9 cellular contexts compared by ENCODE assay signal in genomic region chr10:92239185-92239599, GRCh38. TPM values are rescaled to one million over a fixed set of nuclear protein-coding genes. Genes with fewer than 3 reads are reported as not detected.
DNase-seq lines count a peak whose midpoint lies in the region; ATAC-seq, FAIRE-seq and TF ChIP-seq lines count a peak whose summit lies in the region.
"Had no signal": no experiment of that assay in that cellular context is flagged by ENCODE, and none has a peak within 500 bp of the region (broad histone marks: within the 10 kb centered on the region; RNA-seq: fewer than 3 reads in every experiment).

No MANE protein-coding gene starts in this region.

- H3K4me3 Mint-ChIP-seq in Caco-2 (ENCODE audit: unreplicated experiment) = peak overlapping the region; percentile 89

- peaks cover 14% of the 10 kb centered on the region for H3K4me1 ChIP-seq in Caco-2
- peaks cover 18 to 32% (median 19%) of the 10 kb centered on the region in 3 donors for H3K4me1 ChIP-seq in pancreas

- no peak for TF ChIP-seq CTCF in Caco-2 (IDR thresholded peaks at IDR 0.05; ENCODE audit: insufficient read depth in 1 of 2, low read depth in 1 of 2, low read length in 1 of 2, severe bottlenecking in 1 of 2, unreplicated experiment in 1 of 2)
- TF ChIP-seq CTCF in RWPE1 (conservative IDR thresholded peaks at IDR 0.05; ENCODE audit: low read depth) = no peak
- no peak for TF ChIP-seq CTCF in fibroblast of villous mesenchyme (IDR thresholded peaks at IDR 0.05; ENCODE audit: insufficient read depth, low read depth, low read length)
- TF ChIP-seq CTCF in pancreas (IDR thresholded peaks at IDR 0.05) = no peak

- FAIRE-seq in pancreas (lab: Jason Lieb, UNC) = no peak
- FAIRE-seq: islet of Langerhans had no signal

- H3K27me3 Mint-ChIP-seq in Caco-2 (ENCODE audit: insufficient read depth, unreplicated experiment) = peaks cover 6% of the 10 kb centered on the region

- 7 to 8% methylated on average over 26 to 27 of the region's 27 CpGs for WGBS in pancreas, 2 donors

- POLR2A ChIA-PET in Caco-2 (lab: Charles Lee) = no interaction called here
- POLR2A ChIA-PET in RWPE1 (lab: Yijun Ruan, JAX; ENCODE audit: low non-redundant PET) = interaction anchor here (0.5 kb wide), 1 partner anchor 12 kb away, joined by 7 read pairs; no protein-coding TSS in a partner anchor

- no peaks in the 10 kb centered on the region for H3K9me3 ChIP-seq in Caco-2
- H3K9me3 ChIP-seq in pancreas = no peaks in the 10 kb centered on the region

- peak overlapping the region; percentile 91 for H3K27ac ChIP-seq in RWPE1
- peak overlapping the region; percentile 47 to 92 (median 86) for H3K27ac ChIP-seq in pancreas

- peaks cover 10% of the 10 kb centered on the region for H3K36me3 Mint-ChIP-seq in Caco-2 (ENCODE audit: insufficient read depth, unreplicated experiment)

- H3K4me3 ChIP-seq in Caco-2 (ENCODE audit: low read depth, low read length) (peak overlapping the region; percentile 69), fibroblast of villous mesenchyme (ENCODE audit: low read depth, low read length) (peak overlapping the region; percentile 78), pancreas (peak overlapping the region; percentile 68 to 85 (median 72))

- BruUV-seq in Caco-2 (replicated peaks; lab: Mats Ljungman, UMichigan) = no TSS peak

- H3K36me3 ChIP-seq in Caco-2 (ENCODE audit: control insufficient read depth, insufficient read depth, low read length) = no peaks in the 10 kb centered on the region
- no peaks in the 10 kb centered on the region for H3K36me3 ChIP-seq in pancreas

- peak overlapping the region; percentile 25 for H3K27ac Mint-ChIP-seq in Caco-2 (ENCODE audit: unreplicated experiment)

- peak in 1 of 2 experiments; percentile 4 for DNase-seq in Caco-2
- no peak for DNase-seq in RWPE1 (ENCODE audit: low spot score)
- DNase-seq in fibroblast of villous mesenchyme (ENCODE audit: low read depth) = peak; percentile 19
- DNase-seq in pancreas = no peak

- intact Hi-C loops in Caco-2 (cut with micrococcal nuclease; ENCODE audit: unreplicated experiment) (loop anchor here (1.0 kb wide), 1 partner anchor 152 kb away; no protein-coding TSS in a partner anchor), pancreas (cut with DNase I) (no loop called here)

- H3K4me1 Mint-ChIP-seq in Caco-2 (ENCODE audit: low read depth, unreplicated experiment) = peaks cover 24% of the 10 kb centered on the region

- H3K9me3 Mint-ChIP-seq in Caco-2 (ENCODE audit: unreplicated experiment) = no peaks in the 10 kb centered on the region

- ATAC-seq in pancreas = peak in 3 of 4 donors; percentile 7 to 9 (median 9)
- ATAC-seq in HG03520 (IDR thresholded peaks at IDR 0.05; ENCODE audit: unreplicated experiment) = no peak
- no peak for ATAC-seq in HG02938 (IDR thresholded peaks at IDR 0.05; ENCODE audit: unreplicated experiment)
- no peak for ATAC-seq in GM18868 (IDR thresholded peaks at IDR 0.05; ENCODE audit: unreplicated experiment)
- no peak for ATAC-seq in GM18907 (IDR thresholded peaks at IDR 0.05; ENCODE audit: unreplicated experiment)

- H3K27me3 ChIP-seq in Caco-2 (replicated peaks; ENCODE audit: control insufficient read depth, insufficient read depth, low read length) = no peaks in the 10 kb centered on the region
- H3K27me3 ChIP-seq in pancreas = no peaks in the 10 kb centered on the region

- CTCF ChIA-PET in Caco-2 (lab: Charles Lee) (interaction anchor here (0.9 to 1.7 kb wide), 2 partner anchors 52 to 152 kb away, joined by 3 to 9 read pairs; partner anchors contain the start of genes CPEB3 and MARCHF5), RWPE1 (lab: Yijun Ruan, JAX) (interaction anchor here (0.9 to 1.4 kb wide), 3 partner anchors 10 to 152 kb away, joined by 3 to 4 read pairs (median 3); no protein-coding TSS in a partner anchor)

RNA-seq across cellular contexts. Expression of gene CPEB3, which starts 51.7 kb away (rescaled TPM):
- total RNA-seq in Caco-2 (2022) (2.3 TPM in 2 replicates), fibroblast of villous mesenchyme (0.43 and 0.64 TPM in 2 replicates), pancreas (1 to 10 TPM; 4.3 to 7.0 (median 4.6) TPM)
- polyA plus RNA-seq in pancreas = 1 to 10 TPM; 2.1 to 2.5 TPM

RNA-seq across cellular contexts. Expression of gene MARCHF5, which starts 51.8 kb away (rescaled TPM):
- 30.4 and 33.9 TPM in 2 replicates for total RNA-seq in Caco-2 (2022)
- 10.3 and 13.4 TPM in 2 replicates for total RNA-seq in fibroblast of villous mesenchyme
- total RNA-seq in pancreas = 10 to 100 TPM; 12.8 to 26.5 (median 14.1) TPM
- 10 to 100 TPM in 1 of 2 donors, 1 to 10 TPM in 1; 4.2 to 11.4 TPM for polyA plus RNA-seq in pancreas

Comparison
In these comparisons a context has a peak if more than half of its experiments do, and no peak if none do; other contexts are left out.
1. ATAC-seq: peak in pancreas (3 of 4); none in HG03520 (single experiment), HG02938 (single experiment), GM18868 (single experiment) and GM18907 (single experiment).
2. Peak in every context shown above with its lines, with median percentiles within 50 percentile points of each other: H3K4me3 ChIP-seq.